Comparison of ENCODE assay signal across 34 cellular contexts in genomic region chr13:63449549-63449948, GRCh38.
A peak's percentile ranks its signal among the peaks of the same experiment; 100 is the strongest.
DNase-seq lines count a peak whose midpoint lies in the region; ATAC-seq and TF ChIP-seq lines count a peak whose summit lies in the region.
"Had no signal": no experiment of that assay in that cellular context is flagged by ENCODE, and none has a peak within 500 bp of the region (broad histone marks: within the 10 kb centered on the region; RNA-seq: fewer than 3 reads in every experiment).

No MANE protein-coding gene starts in this region.

- no peaks in the 10 kb centered on the region for H3K9me1 ChIP-seq in IMR-90 (ENCODE audit: insufficient read depth, low read length)

- dilution Hi-C loops in IMR-90 (cut with HindIII; ENCODE audit: low sequenced_read_pairs, unreplicated experiment), result no loop called here

- no peak overlapping the region for H3K14ac ChIP-seq in IMR-90 (replicated peaks; ENCODE audit: low read depth, low read length)

- peaks cover 2% of the 10 kb centered on the region for H3K4me1 ChIP-seq in IMR-90 (ENCODE audit: control insufficient read depth, insufficient read depth, low read length)
- 0 out of 4 replicates have a peak, but pooled peaks cover 0 to 3% of the 10 kb centered on the region in 2 experiments for H3K4me1 ChIP-seq in SK-N-SH (ENCODE audit: control insufficient read depth in 1 of 2, insufficient read depth in 2 of 2, low read depth in 1 of 2, low read length in 1 of 2)
- H3K4me1 ChIP-seq: gastrocnemius medialis, SJSA1, vagina had no signal

- H3K27me3 Mint-ChIP-seq in mesothelial cell of epicardium (ENCODE audit: low read depth), result no peaks in the 10 kb centered on the region
- H3K27me3 Mint-ChIP-seq: activated CD8-positive, alpha-beta T cell treated with anti-CD3 and anti-CD28 coated beads for 36 hours; activated T-helper 17 cell treated with anti-CD3 and anti-CD28 coated beads, Interleukin-2, amount 50 U/mL, for 72 hours; CD4-positive, CD25-positive, alpha-beta regulatory T cell; naive B cell; stimulated activated naive CD8-positive, alpha-beta T cell treated with anti-CD3 and anti-CD28 coated beads, Interleukin-15, Interleukin-2, amounts not matched to agents 100 ng/mL and 50 ng/mL, for 24 hours had no signal

- peak overlapping the region; percentile 46; the same call in 1 of the 2 replicates for H2BK20ac ChIP-seq in IMR-90 (ENCODE audit: low read depth, low read length)

- no peak overlapping the region for H3K4ac ChIP-seq in IMR-90 (ENCODE audit: low read depth, low read length)

- H3K56ac ChIP-seq in IMR-90 (ENCODE audit: extremely low read depth, insufficient read depth, low read length), result no peak overlapping the region

- H3K4me3 Mint-ChIP-seq in mesothelial cell of epicardium, result no peak overlapping the region
- H3K4me3 Mint-ChIP-seq: activated CD8-positive, alpha-beta T cell treated with anti-CD3 and anti-CD28 coated beads for 36 hours; activated T-helper 17 cell treated with anti-CD3 and anti-CD28 coated beads, Interleukin-2, amount 50 U/mL, for 72 hours; CD4-positive, CD25-positive, alpha-beta regulatory T cell; HFFc6; naive B cell; stimulated activated naive CD8-positive, alpha-beta T cell treated with anti-CD3 and anti-CD28 coated beads, Interleukin-15, Interleukin-2, amounts not matched to agents 100 ng/mL and 50 ng/mL, for 24 hours had no signal

- no peak overlapping the region for H4K91ac ChIP-seq in IMR-90 (ENCODE audit: insufficient read depth, low read depth, low read length)

- no peaks in the 10 kb centered on the region for H3K36me3 Mint-ChIP-seq in mesothelial cell of epicardium
- H3K36me3 Mint-ChIP-seq: CD4-positive, CD25-positive, alpha-beta regulatory T cell; naive B cell had no signal

- H3K36me3 ChIP-seq in IMR-90 (ENCODE audit: control insufficient read depth, insufficient read depth, low read length) (no peaks in the 10 kb centered on the region), SK-N-SH (replicated peaks in 1 of 2; ENCODE audit: control insufficient read depth in 1 of 2, insufficient read depth in 2 of 2, low read length in 1 of 2) (no peaks in the 10 kb centered on the region)
- H3K36me3 ChIP-seq: cardiac muscle cell, gastrocnemius medialis, SJSA1, thoracic aorta, vagina had no signal

- H3F3A ChIP-seq in SK-N-SH (replicated peaks; ENCODE audit: insufficient read depth), result peaks cover 7% of the 10 kb centered on the region

- H3K27me3 ChIP-seq in IMR-90 (ENCODE audit: control insufficient read depth, insufficient read depth, low read length) (no peaks in the 10 kb centered on the region), SK-N-SH (ENCODE audit: insufficient read depth) (no peaks in the 10 kb centered on the region)
- H3K27me3 ChIP-seq: cardiac muscle cell, gastrocnemius medialis, SJSA1, vagina had no signal

- no TSS peak for BruUV-seq in IMR-90 (replicated peaks; lab: Mats Ljungman, UMichigan)

- TF ChIP-seq EP300 in SK-N-SH (IDR thresholded peaks at IDR 0.05; ENCODE audit: borderline replicate concordance in 1 of 2, low read depth in 1 of 2, low read length in 1 of 2), result no peak

- H3K9me3 Mint-ChIP-seq in mesothelial cell of epicardium, result peaks cover 3% of the 10 kb centered on the region
- H3K9me3 Mint-ChIP-seq: activated T-helper 17 cell treated with anti-CD3 and anti-CD28 coated beads, Interleukin-2, amount 50 U/mL, for 72 hours had no signal

- no CpG with 5 or more reads among the region's 1 CpG for WGBS in IMR-90 (ENCODE audit: extremely low coverage in 2 of 2, insufficient read length in 1 of 2), 2 experiments
- WGBS in SK-N-SH (ENCODE audit: low lambda C conversion rate), result 43% methylated on average over 1 of the region's 1 CpG
- WGBS in lower leg skin, 2 donors, result 3 to 19% methylated on average over 1 of the region's 1 CpG

- H3K4me2 ChIP-seq in IMR-90 (ENCODE audit: low read depth, low read length) (no peak overlapping the region), SK-N-SH (no peak overlapping the region)

- peak; percentile 42; the same call in 1 of the 2 replicates for ATAC-seq in IMR-90 (ENCODE audit: low read depth)
- no peak for ATAC-seq in HG02981 (IDR thresholded peaks at IDR 0.05; ENCODE audit: unreplicated experiment)
- ATAC-seq: activated CD8-positive, alpha-beta T cell treated with anti-CD3 and anti-CD28 coated beads for 36 hours; activated T-helper 17 cell treated with anti-CD3 and anti-CD28 coated beads, Interleukin-2, amount 50 U/mL, for 72 hours; gastrocnemius medialis; left colon had no signal

- H3K23ac ChIP-seq in IMR-90 (ENCODE audit: low read depth, low read length), result no peak overlapping the region; the same call in 1 of the 2 replicates

- DNase-seq in NCI-H1092 treated with DMSO at 0.1 percent for 48 hours (lab: John Stamatoyannopoulos, UW), result peak; percentile 30
- DNase-seq in NCI-H1092 (lab: John Stamatoyannopoulos, UW), result no peak
- DNase-seq in IMR-90, result no peak
- no peak for DNase-seq in SK-N-SH
- DNase-seq in mesothelial cell of epicardium (ENCODE audit: low spot score in 2 of 2, unreplicated experiment in 2 of 2), result no peak
- DNase-seq in GM10266 (ENCODE audit: extremely low spot score), result no peak
- no peak for DNase-seq in lower leg skin (ENCODE audit: low spot score in 2 of 2)
- DNase-seq: activated CD4-positive, CD25-positive, alpha-beta regulatory T cell treated with anti-CD3 and anti-CD28 coated beads, Interleukin-2, amount 50 U/mL, for 72 hours; activated CD8-positive, alpha-beta T cell treated with anti-CD3 and anti-CD28 coated beads for 36 hours; activated naive CD4-positive, alpha-beta T cell treated with anti-CD3 and anti-CD28 coated beads, Interleukin-2, amount 50 U/mL, for 16 hours; aorta; CD4-positive, CD25-positive, alpha-beta regulatory T cell; cortex of kidney; gastrocnemius medialis; GM23248; HFFc6; hippocampal formation; Kasumi-1; left colon; MV-4-11; naive B cell; NCI-H2081 treated with DMSO at 0.1 percent for 48 hours; NCI-H510A; nucleus accumbens; T-helper 2 cell had no signal

- H4K20me1 ChIP-seq in IMR-90 (ENCODE audit: insufficient read depth, low read length) (no peaks in the 10 kb centered on the region), SK-N-SH (ENCODE audit: insufficient read depth) (no peaks in the 10 kb centered on the region)

- no peak overlapping the region for H2AK9ac ChIP-seq in IMR-90 (replicated peaks; ENCODE audit: low read depth, low read length, poor library complexity)

- peak overlapping the region; percentile 80; the same call in 1 of the 2 replicates for H3K18ac ChIP-seq in IMR-90 (ENCODE audit: low read depth, low read length)

- H3K4me1 Mint-ChIP-seq in mesothelial cell of epicardium, result peaks cover 8% of the 10 kb centered on the region
- H3K4me1 Mint-ChIP-seq: activated T-helper 17 cell treated with anti-CD3 and anti-CD28 coated beads, Interleukin-2, amount 50 U/mL, for 72 hours; CD4-positive, CD25-positive, alpha-beta regulatory T cell; naive B cell had no signal

- H3K79me2 ChIP-seq in SK-N-SH (ENCODE audit: insufficient read depth), result no peaks in the 10 kb centered on the region

- TF ChIP-seq CTCF in IMR-90 (conservative IDR thresholded peaks at IDR 0.05; ENCODE audit: low read depth, low read length) (no peak), SK-N-SH (IDR thresholded peaks at IDR 0.05) (no peak), mesothelial cell of epicardium (IDR thresholded peaks at IDR 0.05; ENCODE audit: unreplicated experiment) (no peak), GM10266 (IDR thresholded peaks at IDR 0.05; ENCODE audit: control insufficient read depth, insufficient read depth, low read depth, missing control alignments) (no peak), lower leg skin (IDR thresholded peaks at IDR 0.05) (no peak)

- H2AFZ ChIP-seq in IMR-90 (replicated peaks; ENCODE audit: low read length, poor library complexity), result no peak overlapping the region
- H2AFZ ChIP-seq in SK-N-SH (ENCODE audit: low read depth), result peak overlapping the region; percentile 50
- H2AFZ ChIP-seq: GM23248 had no signal

- no peak overlapping the region for H4K8ac ChIP-seq in IMR-90 (ENCODE audit: low read depth in 2 of 2, low read length in 2 of 2)

- H4K5ac ChIP-seq in IMR-90 (ENCODE audit: low read depth, low read length), result peak overlapping the region; percentile 48; the same call in 1 of the 2 replicates

- peak overlapping the region; percentile 26 for H3K27ac Mint-ChIP-seq in mesothelial cell of epicardium
- H3K27ac Mint-ChIP-seq: activated CD8-positive, alpha-beta T cell treated with anti-CD3 and anti-CD28 coated beads for 36 hours; activated T-helper 17 cell treated with anti-CD3 and anti-CD28 coated beads, Interleukin-2, amount 50 U/mL, for 72 hours; CD4-positive, CD25-positive, alpha-beta regulatory T cell; HFFc6; naive B cell; stimulated activated naive CD8-positive, alpha-beta T cell treated with anti-CD3 and anti-CD28 coated beads, Interleukin-15, Interleukin-2, amounts not matched to agents 100 ng/mL and 50 ng/mL, for 24 hours had no signal

- peak overlapping the region; percentile 79; the same call in 1 of the 3 replicates for H2BK15ac ChIP-seq in IMR-90 (ENCODE audit: low read depth, low read length)

- CTCF ChIA-PET in IMR-90 (lab: Yijun Ruan, JAX) (interaction anchor here (0.7 kb wide), 1 partner anchor 600 kb away, joined by 3 read pairs; no protein-coding TSS in a partner anchor), SK-N-SH (lab: Yijun Ruan, JAX) (no interaction called here)

- TF ChIP-seq POLR2A in IMR-90 (IDR thresholded peaks at IDR 0.05; ENCODE audit: low read depth, low read length) (no peak), lower leg skin (IDR thresholded peaks at IDR 0.05) (no peak)

- TF ChIP-seq RAD21 in IMR-90 (IDR thresholded peaks at IDR 0.05; ENCODE audit: low read length), result no peak
- TF ChIP-seq RAD21 in SK-N-SH (IDR thresholded peaks at IDR 0.05; ENCODE audit: low read length), result no peak

- H3K9ac ChIP-seq in IMR-90 (ENCODE audit: low read depth, low read length), result no peak overlapping the region
- H3K9ac ChIP-seq in SK-N-SH, result peak overlapping the region; percentile 10; the same call in 1 of the 2 replicates
- H3K9ac ChIP-seq: GM23248 had no signal

- no peaks in the 10 kb centered on the region for H3K9me2 ChIP-seq in SK-N-SH

- H2BK120ac ChIP-seq in IMR-90 (ENCODE audit: low read depth, low read length), result no peak overlapping the region

- no peaks in the 10 kb centered on the region for H3K79me1 ChIP-seq in IMR-90 (ENCODE audit: low read depth in 1 of 2, low read length in 2 of 2)

- H2AK5ac ChIP-seq in IMR-90 (ENCODE audit: low read depth, low read length), result no peak overlapping the region

- intact Hi-C loops in IMR-90 (cut with micrococcal nuclease) (no loop called here), lower leg skin (cut with DNase I; ENCODE audit: low total_unique reads) (no loop called here)

- H3K27ac ChIP-seq in IMR-90 (ENCODE audit: insufficient read depth, low read length) (no peak overlapping the region), SK-N-SH (ENCODE audit: low read depth in 2 of 2, low read length in 1 of 2) (no peak overlapping the region)
- H3K27ac ChIP-seq: 22Rv1, cardiac muscle cell, gastrocnemius medialis, GM23248, HL-60, SJSA1, thoracic aorta, vagina had no signal

- POLR2A ChIA-PET in IMR-90 (lab: Charles Lee; ENCODE audit: unreplicated experiment), result no interaction called here
- POLR2A ChIA-PET in SK-N-SH (lab: Yijun Ruan, JAX), result no interaction called here

- peak overlapping the region; percentile 41 for H2BK5ac ChIP-seq in IMR-90 (ENCODE audit: low read depth, low read length, poor library complexity, severe bottlenecking)

- H3K9me3 ChIP-seq in IMR-90 (ENCODE audit: control insufficient read depth, insufficient read depth, low read length), result no peaks in the 10 kb centered on the region
- no peaks in the 10 kb centered on the region for H3K9me3 ChIP-seq in SK-N-SH
- H3K9me3 ChIP-seq: gastrocnemius medialis, SJSA1, thoracic aorta, vagina had no signal

- no peak overlapping the region for H3K4me3 ChIP-seq in IMR-90 (ENCODE audit: insufficient read depth, low read depth, low read length)
- no peak overlapping the region for H3K4me3 ChIP-seq in SK-N-SH (ENCODE audit: low read depth in 2 of 2, low read length in 1 of 2)
- H3K4me3 ChIP-seq in lower leg skin (ENCODE audit: low read depth, poor library complexity, severe bottlenecking), result no peak overlapping the region
- H3K4me3 ChIP-seq: cardiac muscle cell, gastrocnemius medialis, GM23248, SJSA1, thoracic aorta, vagina had no signal

- in situ Hi-C loops in IMR-90 (cut with MboI; ENCODE audit: low sequenced_read_pairs), result no loop called here
